26 cellular contexts compared by ENCODE assay signal in the genomic region with DNA sequence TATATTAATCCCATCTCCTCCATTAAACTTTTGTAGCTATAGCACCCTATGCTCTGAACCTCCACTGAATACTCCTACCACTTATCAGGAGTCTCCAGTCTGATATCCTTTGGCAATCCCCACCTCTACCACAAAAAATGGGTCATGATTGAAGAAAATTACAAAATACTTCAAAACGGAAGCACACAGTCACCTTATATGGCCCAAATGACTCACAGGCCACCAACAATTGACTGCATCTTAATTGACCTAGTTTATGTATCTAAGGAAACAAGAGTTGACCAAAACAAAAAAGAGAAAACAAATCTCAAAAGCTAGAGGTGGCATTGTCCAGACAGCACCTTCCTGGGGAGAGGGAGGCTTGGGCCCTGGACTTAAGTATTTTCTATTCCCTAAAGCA.
DNase-seq lines count a peak whose midpoint lies in the region; ATAC-seq, FAIRE-seq and TF ChIP-seq lines count a peak whose summit lies in the region.
"Had no signal": no experiment of that assay in that cellular context is flagged by ENCODE, and none has a peak within 500 bp of the region (broad histone marks: within the 10 kb centered on the region; RNA-seq: fewer than 3 reads in every experiment).

No MANE protein-coding gene starts in this region.

- CTCF ChIA-PET in A549 (lab: Yijun Ruan, JAX): interaction anchor here (2.6 kb wide), 1 partner anchor 192 kb away, joined by 7 read pairs; no protein-coding TSS in a partner anchor

- peak; percentile 49 for FAIRE-seq in A549 (lab: Jason Lieb, UNC)
- FAIRE-seq: G401.6 had no signal

- H3K9me3 ChIP-seq in A549 (no peaks in the 10 kb centered on the region), neutrophil (no peaks in the 10 kb centered on the region)
- H3K9me3 ChIP-seq: tibial nerve had no signal

- TF ChIP-seq CTCF in A549 (IDR thresholded peaks at IDR 0.05): no peak
- TF ChIP-seq CTCF in neutrophil (IDR thresholded peaks at IDR 0.05): no peak

- no peaks in the 10 kb centered on the region for H3K36me3 Mint-ChIP-seq in effector memory CD8-positive, alpha-beta T cell (ENCODE audit: insufficient read depth)
- no peaks in the 10 kb centered on the region for H3K36me3 Mint-ChIP-seq in stimulated activated naive B cell treated with anti-CD40 and anti-IgM and Interleukin-4, amounts not matched to agents 10 μg/mL and 1 μg/mL and 100 μg/mL, for 72 hours
- H3K36me3 Mint-ChIP-seq: CD4-positive, CD25-positive, alpha-beta regulatory T cell; neural progenitor cell; T-cell had no signal

- no peak overlapping the region; the same call in 2 of the 3 replicates for H3K4me2 ChIP-seq in A549
- H3K4me2 ChIP-seq: neural progenitor cell had no signal

- no peaks in the 10 kb centered on the region for H3K36me3 ChIP-seq in neutrophil
- H3K36me3 ChIP-seq: cardiac muscle cell, neural progenitor cell, tibial nerve had no signal

- no peaks in the 10 kb centered on the region for H3K27me3 Mint-ChIP-seq in effector memory CD8-positive, alpha-beta T cell
- H3K27me3 Mint-ChIP-seq in stimulated activated naive B cell treated with anti-CD40 and anti-IgM and Interleukin-4, amounts not matched to agents 10 μg/mL and 1 μg/mL and 100 μg/mL, for 72 hours: no peaks in the 10 kb centered on the region
- H3K27me3 Mint-ChIP-seq: CD4-positive, CD25-positive, alpha-beta regulatory T cell; progenitor cell of endocrine pancreas had no signal

- POLR2A ChIA-PET in A549 (lab: Yijun Ruan, JAX): no interaction called here

- H3K27me3 ChIP-seq in neutrophil: no peaks in the 10 kb centered on the region
- H3K27me3 ChIP-seq: cardiac muscle cell, neural progenitor cell, tibial nerve had no signal

- TF ChIP-seq RAD21 in A549 (conservative IDR thresholded peaks at IDR 0.05 in 1 of 2, IDR thresholded peaks at IDR 0.05 in 1 of 2): no peak

- ATAC-seq in A549: no peak
- peak; percentile 26 for ATAC-seq in effector memory CD8-positive, alpha-beta T cell (replicated peaks)
- ATAC-seq in stimulated activated naive B cell treated with anti-CD40 and anti-IgM and Interleukin-4, amounts not matched to agents 10 μg/mL and 1 μg/mL and 100 μg/mL, for 72 hours (replicated peaks): no peak
- ATAC-seq: left ventricle myocardium superior, T-cell had no signal

- no peak overlapping the region for H3K4me3 ChIP-seq in A549
- H3K4me3 ChIP-seq in neutrophil (ENCODE audit: low read depth in 1 of 2, low read length in 1 of 2): no peak overlapping the region
- H3K4me3 ChIP-seq: cardiac muscle cell, neural progenitor cell, tibial nerve had no signal

- DNase-seq in A549 (ENCODE audit: low read depth in 1 of 2, low spot score in 1 of 2) (no peak), M059J (ENCODE audit: low read depth) (peak; percentile 10), islet precursor cell (no peak), T-helper 2 cell (no peak), NCI-H1436 treated with DMSO at 0.1 percent for 48 hours (lab: John Stamatoyannopoulos, UW) (no peak)
- no peak for DNase-seq in effector memory CD8-positive, alpha-beta T cell
- no peak for DNase-seq in stimulated activated naive B cell treated with anti-CD40 and anti-IgM and Interleukin-4, amounts not matched to agents 10 μg/mL and 1 μg/mL and 100 μg/mL, for 72 hours
- DNase-seq: activated CD4-positive, alpha-beta T cell treated with anti-CD3 and anti-CD28 coated beads for 4 hours; activated naive CD4-positive, alpha-beta T cell treated with anti-CD3 and anti-CD28 coated beads for 36 hours; activated T-cell treated with anti-CD3 and anti-CD28 coated beads, Interleukin-2, amount 50 U/mL, for 48 hours; CD4-positive, CD25-positive, alpha-beta regulatory T cell; foreskin fibroblast; hippocampal formation; KBM-7; left ventricle myocardium superior; NCI-H2029 treated with DMSO at 0.1 percent for 48 hours; SIG-M5; stimulated activated CD4-positive, alpha-beta T cell treated with anti-CD3 and anti-CD28 coated beads, Interleukin-2, amount 100 ng/mL, for 48 hours; stimulated activated naive CD4-positive, alpha-beta T cell treated with Interleukin-2 at 50 U/mL for 16 hours; T-cell had no signal

- H3K27ac ChIP-seq in A549: no peak overlapping the region; a peak in 1 of 6 replicates
- peak overlapping the region; percentile 55 for H3K27ac ChIP-seq in neutrophil
- H3K27ac ChIP-seq: cardiac muscle cell, neural progenitor cell had no signal

- H3K4me3 Mint-ChIP-seq in effector memory CD8-positive, alpha-beta T cell: no peak overlapping the region
- H3K4me3 Mint-ChIP-seq in stimulated activated naive B cell treated with anti-CD40 and anti-IgM and Interleukin-4, amounts not matched to agents 10 μg/mL and 1 μg/mL and 100 μg/mL, for 72 hours: no peak overlapping the region
- H3K4me3 Mint-ChIP-seq: activated naive CD4-positive, alpha-beta T cell treated with anti-CD3 and anti-CD28 coated beads for 36 hours; CD4-positive, CD25-positive, alpha-beta regulatory T cell; neural progenitor cell; T-cell had no signal

- no peak for TF ChIP-seq POLR2A in A549 (IDR thresholded peaks at IDR 0.05; ENCODE audit: low read length)

- TF ChIP-seq EP300 in A549 (IDR thresholded peaks at IDR 0.05): no peak

- H3K27ac Mint-ChIP-seq in effector memory CD8-positive, alpha-beta T cell: no peak overlapping the region
- no peak overlapping the region for H3K27ac Mint-ChIP-seq in stimulated activated naive B cell treated with anti-CD40 and anti-IgM and Interleukin-4, amounts not matched to agents 10 μg/mL and 1 μg/mL and 100 μg/mL, for 72 hours
- H3K27ac Mint-ChIP-seq: activated naive CD4-positive, alpha-beta T cell treated with anti-CD3 and anti-CD28 coated beads for 36 hours; CD4-positive, CD25-positive, alpha-beta regulatory T cell; neural progenitor cell; progenitor cell of endocrine pancreas; T-cell had no signal

- WGBS in A549 (ENCODE audit: missing lambda C conversion rate): 75% methylated on average over 1 of the region's 1 CpG

- H3K4me1 ChIP-seq in A549 (peaks cover 12% of the 10 kb centered on the region; the same call in 2 of the 3 replicates), neutrophil (ENCODE audit: control insufficient read depth in 1 of 2, insufficient read depth in 1 of 2, low read depth in 1 of 2, low read length in 1 of 2) (peaks cover 48 to 50% of the 10 kb centered on the region in 2 experiments)
- H3K4me1 ChIP-seq: neural progenitor cell, tibial nerve had no signal

- no peaks in the 10 kb centered on the region for H3K9me3 Mint-ChIP-seq in effector memory CD8-positive, alpha-beta T cell
- H3K9me3 Mint-ChIP-seq in stimulated activated naive B cell treated with anti-CD40 and anti-IgM and Interleukin-4, amounts not matched to agents 10 μg/mL and 1 μg/mL and 100 μg/mL, for 72 hours: no peaks in the 10 kb centered on the region
- H3K9me3 Mint-ChIP-seq: activated naive CD4-positive, alpha-beta T cell treated with anti-CD3 and anti-CD28 coated beads for 36 hours; CD4-positive, CD25-positive, alpha-beta regulatory T cell; neural progenitor cell; T-cell had no signal

- H3K4me1 Mint-ChIP-seq in effector memory CD8-positive, alpha-beta T cell (ENCODE audit: low read depth in 2 of 2): peaks cover 0 to 3% of the 10 kb centered on the region in 2 donors
- H3K4me1 Mint-ChIP-seq in stimulated activated naive B cell treated with anti-CD40 and anti-IgM and Interleukin-4, amounts not matched to agents 10 μg/mL and 1 μg/mL and 100 μg/mL, for 72 hours: no peaks in the 10 kb centered on the region
- H3K4me1 Mint-ChIP-seq: CD4-positive, CD25-positive, alpha-beta regulatory T cell; neural progenitor cell; T-cell had no signal

TF ChIP-seq in A549, 52 proteins besides CTCF, POLR2A, EP300 and RAD21:
- TF ChIP-seq, protein P1, sequence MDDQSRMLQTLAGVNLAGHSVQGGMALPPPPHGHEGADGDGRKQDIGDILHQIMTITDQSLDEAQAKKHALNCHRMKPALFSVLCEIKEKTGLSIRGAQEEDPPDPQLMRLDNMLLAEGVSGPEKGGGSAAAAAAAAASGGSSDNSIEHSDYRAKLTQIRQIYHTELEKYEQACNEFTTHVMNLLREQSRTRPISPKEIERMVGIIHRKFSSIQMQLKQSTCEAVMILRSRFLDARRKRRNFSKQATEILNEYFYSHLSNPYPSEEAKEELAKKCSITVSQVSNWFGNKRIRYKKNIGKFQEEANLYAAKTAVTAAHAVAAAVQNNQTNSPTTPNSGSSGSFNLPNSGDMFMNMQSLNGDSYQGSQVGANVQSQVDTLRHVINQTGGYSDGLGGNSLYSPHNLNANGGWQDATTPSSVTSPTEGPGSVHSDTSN (IDR thresholded peaks at IDR 0.05): no peak
- no peak for TF ChIP-seq KDM1A (IDR thresholded peaks at IDR 0.05; ENCODE audit: low read depth)
TF ChIP-seq in A549: peak in this region for 0.
